ENCODE assay signal across 8 cellular contexts in the genomic region with DNA sequence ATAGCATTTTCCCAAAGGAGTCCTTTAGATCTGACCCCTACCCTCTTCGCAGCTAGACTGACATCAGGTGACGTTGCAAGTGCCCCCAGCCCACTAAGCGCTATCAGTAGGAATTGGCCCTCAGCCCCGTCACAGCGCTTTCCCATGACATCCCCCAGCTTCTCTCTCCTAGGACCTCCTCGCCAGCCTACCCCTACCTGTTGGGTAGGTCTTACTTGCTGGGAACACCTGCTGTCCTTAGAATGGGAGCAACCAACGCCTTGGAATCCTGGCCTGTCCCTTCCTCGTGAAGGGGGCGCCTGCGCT. TPM values are rescaled to one million over a fixed set of nuclear protein-coding genes. Genes with fewer than 3 reads are reported as not detected.
DNase-seq lines count a peak whose midpoint lies in the region; ATAC-seq, FAIRE-seq and TF ChIP-seq lines count a peak whose summit lies in the region.

No MANE protein-coding gene starts in this region.

- H3K9me3 ChIP-seq in astrocyte (ENCODE audit: insufficient read depth, low read depth, low read length), result no peaks in the 10 kb centered on the region
- H3K9me3 ChIP-seq in mucosa of rectum (ENCODE audit: control insufficient read depth in 2 of 2, low read length in 2 of 2), result no peaks in the 10 kb centered on the region
- H3K9me3 ChIP-seq in tibial nerve, result no peaks in the 10 kb centered on the region

- intact Hi-C loops in activated naive CD4-positive, alpha-beta T cell treated with anti-CD3 and anti-CD28 coated beads for 36 hours (cut with micrococcal nuclease), result loop anchor here (2.0 kb wide), 1 partner anchor 76 kb away; a partner anchor contains a TSS

- H3K27ac ChIP-seq in astrocyte (ENCODE audit: low read depth, low read length), result no peak overlapping the region
- H3K27ac ChIP-seq in mucosa of rectum (ENCODE audit: low read depth in 2 of 2, low read length in 2 of 2), result peak overlapping the region; percentile 87 to 88
- H3K27ac ChIP-seq in tibial nerve, result peak overlapping the region in 1 of 4 donors; percentile 76

- no peak for TF ChIP-seq POLR2A in tibial nerve (IDR thresholded peaks at IDR 0.05)

- peaks cover 68% of the 10 kb centered on the region for H3K27me3 Mint-ChIP-seq in activated naive CD4-positive, alpha-beta T cell treated with anti-CD3 and anti-CD28 coated beads for 36 hours (ENCODE audit: low read depth)
- H3K27me3 Mint-ChIP-seq in astrocyte (ENCODE audit: low read depth, unreplicated experiment), result peaks cover 36% of the 10 kb centered on the region

- H2AFZ ChIP-seq in astrocyte (ENCODE audit: low read depth, low read length), result peak overlapping the region; percentile 52

- TF ChIP-seq EP300 in tibial nerve (IDR thresholded peaks at IDR 0.05), result no peak

- CTCF ChIA-PET in activated naive CD4-positive, alpha-beta T cell treated with anti-CD3 and anti-CD28 coated beads for 36 hours (lab: Charles Lee), result interaction anchor here (0.6 to 1.3 kb wide), 2 partner anchors 126 to 295 kb away, joined by 3 to 4 read pairs; no protein-coding TSS in a partner anchor

- no peaks in the 10 kb centered on the region for H3K36me3 Mint-ChIP-seq in activated naive CD4-positive, alpha-beta T cell treated with anti-CD3 and anti-CD28 coated beads for 36 hours (ENCODE audit: low read depth)
- no peaks in the 10 kb centered on the region for H3K36me3 Mint-ChIP-seq in astrocyte (ENCODE audit: low read depth, unreplicated experiment)

- no peaks in the 10 kb centered on the region for H3K79me2 ChIP-seq in astrocyte (ENCODE audit: insufficient read depth, low read length)

- H3K27ac Mint-ChIP-seq in activated naive CD4-positive, alpha-beta T cell treated with anti-CD3 and anti-CD28 coated beads for 36 hours, result no peak overlapping the region
- H3K27ac Mint-ChIP-seq in astrocyte (ENCODE audit: unreplicated experiment), result no peak overlapping the region

- H3K4me1 ChIP-seq in astrocyte (ENCODE audit: insufficient read depth, low read length) (peaks cover 2% of the 10 kb centered on the region), mucosa of rectum (ENCODE audit: control insufficient read depth in 2 of 2, insufficient read depth in 2 of 2, low read length in 2 of 2) (peaks cover 7 to 20% of the 10 kb centered on the region in 2 donors), tibial nerve (peaks cover 0 to 29% (median 9%) of the 10 kb centered on the region in 4 donors)

- H3K4me2 ChIP-seq in astrocyte (ENCODE audit: low read length), result peak overlapping the region; percentile 81

- H3K4me3 ChIP-seq in astrocyte (ENCODE audit: insufficient read depth, low read depth, low read length) (no peak overlapping the region), mucosa of rectum (ENCODE audit: low read length in 2 of 2) (peak overlapping the region; percentile 72 to 85), tibial nerve (peak overlapping the region; percentile 41 to 64 (median 54))

- no peak for ATAC-seq in HG02642 (IDR thresholded peaks at IDR 0.05; ENCODE audit: poor library complexity, unreplicated experiment)

- H3K36me3 ChIP-seq in astrocyte (ENCODE audit: insufficient read depth, low read length), result no peaks in the 10 kb centered on the region
- H3K36me3 ChIP-seq in mucosa of rectum (ENCODE audit: control insufficient read depth in 2 of 2, insufficient read depth in 2 of 2, low read length in 2 of 2), result no peaks in the 10 kb centered on the region
- no peaks in the 10 kb centered on the region for H3K36me3 ChIP-seq in tibial nerve

- no peak for DNase-seq in activated naive CD4-positive, alpha-beta T cell treated with anti-CD3 and anti-CD28 coated beads for 36 hours
- no peak for DNase-seq in activated naive CD4-positive, alpha-beta T cell treated with Interleukin-2 at 50 U/mL for 16 hours
- no peak for DNase-seq in astrocyte (ENCODE audit: low read depth)
- DNase-seq in tibial nerve (ENCODE audit: low spot score in 2 of 2), result no peak
- DNase-seq in activated CD4-positive, CD25-positive, alpha-beta regulatory T cell (lab: John Stamatoyannopoulos, UW), result no peak
- no peak for DNase-seq in NCI-H345 treated with DMSO at 0.1 percent for 48 hours (lab: John Stamatoyannopoulos, UW; ENCODE audit: unreplicated experiment)

- TF ChIP-seq CTCF in astrocyte (IDR thresholded peaks at IDR 0.05; ENCODE audit: insufficient read depth, low read depth, low read length) (no peak), tibial nerve (IDR thresholded peaks at IDR 0.05) (no peak)

- no peak for FAIRE-seq in astrocyte (lab: Jason Lieb, UNC)

- H3K9me3 Mint-ChIP-seq in activated naive CD4-positive, alpha-beta T cell treated with anti-CD3 and anti-CD28 coated beads for 36 hours, result no peaks in the 10 kb centered on the region
- no peaks in the 10 kb centered on the region for H3K9me3 Mint-ChIP-seq in astrocyte (ENCODE audit: unreplicated experiment)

- H4K20me1 ChIP-seq in astrocyte (ENCODE audit: insufficient read depth, low read length), result no peaks in the 10 kb centered on the region

- H3K4me3 Mint-ChIP-seq in activated naive CD4-positive, alpha-beta T cell treated with anti-CD3 and anti-CD28 coated beads for 36 hours, result peak overlapping the region; percentile 38
- H3K4me3 Mint-ChIP-seq in astrocyte (ENCODE audit: unreplicated experiment), result peak overlapping the region; percentile 73

- 9 to 16% methylated on average over 6 to 9 of the region's 10 CpGs for WGBS in tibial nerve, 2 donors

- H3K9ac ChIP-seq in astrocyte (ENCODE audit: low read length) (no peak overlapping the region), mucosa of rectum (ENCODE audit: low read depth in 1 of 2, low read length in 2 of 2) (peak overlapping the region; percentile 72 to 73)

- peaks cover 17% of the 10 kb centered on the region for H3K4me1 Mint-ChIP-seq in activated naive CD4-positive, alpha-beta T cell treated with anti-CD3 and anti-CD28 coated beads for 36 hours (ENCODE audit: low read depth)
- H3K4me1 Mint-ChIP-seq in astrocyte (ENCODE audit: low read depth, unreplicated experiment), result no peaks in the 10 kb centered on the region

- H3K27me3 ChIP-seq in astrocyte (ENCODE audit: insufficient read depth, low read length) (peaks cover 41% of the 10 kb centered on the region), mucosa of rectum (ENCODE audit: control insufficient read depth in 2 of 2, insufficient read depth in 2 of 2, low read length in 2 of 2) (peaks cover 0 to 3% of the 10 kb centered on the region in 2 donors), tibial nerve (peaks cover 0 to 51% of the 10 kb centered on the region in 2 donors)

RNA-seq across cellular contexts. Expression of gene PIP5K1B, which starts 0.6 kb away (rescaled TPM):
- under 1 TPM; 0.38 to 0.42 TPM for total RNA-seq in activated naive CD4-positive, alpha-beta T cell treated with anti-CD3 and anti-CD28 coated beads for 36 hours
- total RNA-seq in astrocyte (0.29 and 1.3 TPM in 2 replicates), tibial nerve (1 to 10 TPM in 3 of 4 donors, under 1 TPM in 1; 0.20 to 6.8 (median 3.5) TPM)
